In the genomic region with DNA sequence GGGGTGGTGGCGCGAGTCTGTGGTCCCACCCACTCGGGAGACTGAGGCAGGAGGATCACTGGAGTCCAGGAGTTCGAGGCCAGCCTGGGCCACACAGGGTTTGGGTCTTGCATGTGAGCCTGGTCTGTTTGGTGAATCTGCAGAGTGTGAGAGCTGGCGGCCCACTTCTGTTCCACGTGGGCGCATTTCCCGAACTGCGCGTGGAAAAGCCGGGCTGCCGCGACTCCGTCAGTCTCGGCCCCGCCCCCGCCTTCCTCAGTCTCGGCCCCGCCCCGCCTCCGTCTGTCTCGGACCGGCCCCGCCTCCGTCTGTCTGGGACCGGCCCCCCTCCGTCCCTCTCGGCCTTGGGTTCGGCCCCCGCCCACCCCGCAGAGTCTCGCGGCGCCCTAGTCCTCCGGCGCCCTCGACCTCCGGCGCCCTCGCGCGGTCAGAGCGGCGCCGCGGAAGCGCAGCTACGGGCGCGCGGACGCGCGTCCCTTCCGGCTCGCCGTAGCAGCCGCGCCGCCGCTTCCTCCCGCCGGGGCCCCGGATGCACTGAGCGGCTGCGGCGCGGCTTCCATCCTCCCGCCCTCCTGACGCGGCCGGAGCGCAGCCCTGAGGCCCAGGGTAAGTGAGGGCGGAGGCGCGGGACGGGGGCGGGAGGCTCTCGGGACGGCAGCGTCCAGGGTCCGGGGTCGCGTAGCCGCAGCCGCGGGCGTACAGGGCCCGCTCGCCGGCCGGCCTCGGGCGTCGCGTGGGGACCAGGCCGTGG, we compare ENCODE assay signal across 8 cellular contexts. TPM values are rescaled to one million over a fixed set of nuclear protein-coding genes. Genes with fewer than 3 reads are reported as not detected.
DNase-seq lines count a peak whose midpoint lies in the region; ATAC-seq, FAIRE-seq and TF ChIP-seq lines count a peak whose summit lies in the region.

A gene with protein sequence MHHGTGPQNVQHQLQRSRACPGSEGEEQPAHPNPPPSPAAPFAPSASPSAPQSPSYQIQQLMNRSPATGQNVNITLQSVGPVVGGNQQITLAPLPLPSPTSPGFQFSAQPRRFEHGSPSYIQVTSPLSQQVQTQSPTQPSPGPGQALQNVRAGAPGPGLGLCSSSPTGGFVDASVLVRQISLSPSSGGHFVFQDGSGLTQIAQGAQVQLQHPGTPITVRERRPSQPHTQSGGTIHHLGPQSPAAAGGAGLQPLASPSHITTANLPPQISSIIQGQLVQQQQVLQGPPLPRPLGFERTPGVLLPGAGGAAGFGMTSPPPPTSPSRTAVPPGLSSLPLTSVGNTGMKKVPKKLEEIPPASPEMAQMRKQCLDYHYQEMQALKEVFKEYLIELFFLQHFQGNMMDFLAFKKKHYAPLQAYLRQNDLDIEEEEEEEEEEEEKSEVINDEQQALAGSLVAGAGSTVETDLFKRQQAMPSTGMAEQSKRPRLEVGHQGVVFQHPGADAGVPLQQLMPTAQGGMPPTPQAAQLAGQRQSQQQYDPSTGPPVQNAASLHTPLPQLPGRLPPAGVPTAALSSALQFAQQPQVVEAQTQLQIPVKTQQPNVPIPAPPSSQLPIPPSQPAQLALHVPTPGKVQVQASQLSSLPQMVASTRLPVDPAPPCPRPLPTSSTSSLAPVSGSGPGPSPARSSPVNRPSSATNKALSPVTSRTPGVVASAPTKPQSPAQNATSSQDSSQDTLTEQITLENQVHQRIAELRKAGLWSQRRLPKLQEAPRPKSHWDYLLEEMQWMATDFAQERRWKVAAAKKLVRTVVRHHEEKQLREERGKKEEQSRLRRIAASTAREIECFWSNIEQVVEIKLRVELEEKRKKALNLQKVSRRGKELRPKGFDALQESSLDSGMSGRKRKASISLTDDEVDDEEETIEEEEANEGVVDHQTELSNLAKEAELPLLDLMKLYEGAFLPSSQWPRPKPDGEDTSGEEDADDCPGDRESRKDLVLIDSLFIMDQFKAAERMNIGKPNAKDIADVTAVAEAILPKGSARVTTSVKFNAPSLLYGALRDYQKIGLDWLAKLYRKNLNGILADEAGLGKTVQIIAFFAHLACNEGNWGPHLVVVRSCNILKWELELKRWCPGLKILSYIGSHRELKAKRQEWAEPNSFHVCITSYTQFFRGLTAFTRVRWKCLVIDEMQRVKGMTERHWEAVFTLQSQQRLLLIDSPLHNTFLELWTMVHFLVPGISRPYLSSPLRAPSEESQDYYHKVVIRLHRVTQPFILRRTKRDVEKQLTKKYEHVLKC (N-terminal part only) (plus strand): TSS at position 512 of the 751 bp plus-strand sequence. CDS start 10,678 bp downstream, outside the sequence.

- H3K9me3 ChIP-seq in kidney (ENCODE audit: control insufficient read depth in 1 of 2, low read length in 2 of 2) = no peaks in the 10 kb centered on the region

- H3K27ac Mint-ChIP-seq in central memory CD8-positive, alpha-beta T cell (ENCODE audit: low read depth) = peak within 1 kb of the TSS; percentile 86

- intact Hi-C loops in kidney (cut with DNase I) = no loop called here

- peaks cover 18% of the 10 kb centered on the region for H3K4me1 Mint-ChIP-seq in central memory CD8-positive, alpha-beta T cell

- peak within 1 kb of the TSS; percentile 77 to 91 for H3K9ac ChIP-seq in kidney (ENCODE audit: low read length in 2 of 2)

- H3K4me1 ChIP-seq in kidney (ENCODE audit: control insufficient read depth in 1 of 2, insufficient read depth in 1 of 2, low read depth in 1 of 2, low read length in 2 of 2) = peaks cover 0 to 4% of the 10 kb centered on the region in 2 donors

- FAIRE-seq in kidney (lab: Jason Lieb, UNC) = no peak

- peak within 1 kb of the TSS; percentile 51 to 76 for H3K27ac ChIP-seq in kidney (ENCODE audit: low read depth in 2 of 2, low read length in 2 of 2)

- H3K4me3 ChIP-seq in AG09309 (ENCODE audit: control insufficient read depth, low read depth, low read length) (peak within 1 kb of the TSS; percentile 94), kidney (ENCODE audit: low read length in 2 of 2) (peak within 1 kb of the TSS; percentile 68 to 78)

- DNase-seq in AG09309 (ENCODE audit: low read depth) (peak; percentile 52), NCI-H345 treated with DMSO at 0.1 percent for 48 hours (lab: John Stamatoyannopoulos, UW; ENCODE audit: unreplicated experiment) (peak; percentile 75), kidney (peak; percentile 99)
- peak; percentile 86 for DNase-seq in activated CD4-positive, CD25-positive, alpha-beta regulatory T cell treated with anti-CD3 and anti-CD28 coated beads, Interleukin-2, amount 50 U/mL, for 16 hours (ENCODE audit: low read depth, low spot score)
- peak; percentile 80 to 85 for DNase-seq in central memory CD8-positive, alpha-beta T cell (ENCODE audit: low spot score in 2 of 2)
- DNase-seq in stimulated activated CD4-positive, alpha-beta T cell treated with anti-CD3 and anti-CD28 coated beads, Interleukin-15, amount 100 ng/mL, for 1 hour (ENCODE audit: low read depth in 1 of 2, low spot score in 1 of 2) = peak; percentile 93

- peaks cover 11% of the 10 kb centered on the region for H3K36me3 Mint-ChIP-seq in central memory CD8-positive, alpha-beta T cell (ENCODE audit: insufficient read depth)

- no peaks in the 10 kb centered on the region for H3K36me3 ChIP-seq in kidney (ENCODE audit: control insufficient read depth in 1 of 2, insufficient read depth in 2 of 2, low read length in 2 of 2)

- ATAC-seq in GM19023 (IDR thresholded peaks at IDR 0.05; ENCODE audit: unreplicated experiment) = peak; percentile 84
- peak; percentile 90 for ATAC-seq in HG03196 (IDR thresholded peaks at IDR 0.05; ENCODE audit: unreplicated experiment)
- peak; percentile 86 for ATAC-seq in central memory CD8-positive, alpha-beta T cell (replicated peaks; ENCODE audit: extremely low read depth, poor library complexity, severe bottlenecking)

- no peaks in the 10 kb centered on the region for H3K27me3 Mint-ChIP-seq in central memory CD8-positive, alpha-beta T cell

- peak within 1 kb of the TSS; percentile 89 for H3K4me3 Mint-ChIP-seq in central memory CD8-positive, alpha-beta T cell

- TF ChIP-seq CTCF in AG09309 (IDR thresholded peaks at IDR 0.05; ENCODE audit: control insufficient read depth, insufficient read depth, low read depth, low read length, missing control alignments) (peak; percentile 20), kidney (IDR thresholded peaks at IDR 0.05; ENCODE audit: borderline replicate concordance, extremely low read depth, insufficient read depth) (peak; percentile 68)

- no peaks in the 10 kb centered on the region for H3K9me3 Mint-ChIP-seq in central memory CD8-positive, alpha-beta T cell

RNA-seq across cellular contexts. Expression of the gene that starts here (rescaled TPM):
- total RNA-seq in kidney = 44.7 TPM
- polyA plus RNA-seq in kidney (ENCODE audit: insufficient read depth, low read depth, low replicate concordance) = 7.5 TPM

Comparison
In these comparisons a context has a peak if more than half of its experiments do, and no peak if none do; other contexts are left out.
1. Peak in every context shown above with its lines: DNase-seq, ATAC-seq, H3K4me3 ChIP-seq and H3K27ac ChIP-seq.